19 cellular contexts compared by ENCODE assay signal in the genomic region with DNA sequence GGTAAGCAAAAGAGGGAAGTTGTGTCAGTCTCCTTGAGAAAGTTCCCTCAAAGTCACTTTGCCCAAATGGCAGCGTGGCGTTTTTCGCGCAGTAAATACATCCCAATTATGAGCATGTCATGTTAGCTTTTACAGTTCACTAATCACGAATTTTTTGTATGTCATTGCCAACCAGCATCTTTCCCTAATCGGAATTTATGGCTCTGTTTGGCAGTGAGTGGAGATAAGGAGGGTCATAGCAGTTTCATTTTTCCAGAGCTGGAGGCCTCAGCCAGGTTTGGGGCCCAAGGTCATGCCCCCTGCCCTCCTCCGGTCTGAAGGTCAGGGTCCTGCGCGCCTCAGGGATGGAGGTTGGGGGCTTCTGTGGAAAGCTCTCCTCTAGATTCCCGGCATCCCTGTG.
"Had no signal": no experiment of that assay in that cellular context is flagged by ENCODE, and none has a peak within 500 bp of the region (broad histone marks: within the 10 kb centered on the region; RNA-seq: fewer than 3 reads in every experiment).

No MANE protein-coding gene starts in this region.

- ATAC-seq: HepG2 had no signal

- DNase-seq: IMR-90, Kasumi-1, MM.1S, NCI-H1092, NCI-H1105 treated with DMSO at 0.1 percent for 48 hours, NCI-H1417 treated with DMSO at 0.1 percent for 48 hours, NCI-H187, NCI-H2029, NCI-H2081 treated with DMSO at 0.1 percent for 48 hours, NCI-H2171, NCI-H226, NCI-H446, NCI-H510A, NCI-H524 treated with DMSO at 0.1 percent for 48 hours, NCI-H774, Right ventricle myocardium superior, RPMI8226, SIG-M5 had no signal
